ENCODE assay signal across 20 cellular contexts in genomic region chr14:71119832-71120231, GRCh38.
"Had no signal": no experiment of that assay in that cellular context is flagged by ENCODE, and none has a peak within 500 bp of the region (broad histone marks: within the 10 kb centered on the region; RNA-seq: fewer than 3 reads in every experiment).

No MANE protein-coding gene starts in this region.

- H3K27ac Mint-ChIP-seq: immature natural killer cell had no signal

- H3K4me1 ChIP-seq: heart right ventricle, upper lobe of left lung had no signal

- H3K27me3 ChIP-seq: dorsolateral prefrontal cortex, heart right ventricle, stomach, upper lobe of left lung had no signal

- H3K4me1 Mint-ChIP-seq: immature natural killer cell had no signal

- H3K36me3 Mint-ChIP-seq: activated naive CD4-positive, alpha-beta T cell treated with anti-CD3 and anti-CD28 coated beads, Interleukin-2, amount 50 U/mL, for 72 hours; naive B cell had no signal

- H3K27me3 Mint-ChIP-seq: brain, naive B cell, progenitor cell of endocrine pancreas had no signal

- H3K36me3 ChIP-seq: stomach, thoracic aorta, upper lobe of left lung had no signal

- H3K9me3 ChIP-seq: mucosa of descending colon, stomach, thoracic aorta, upper lobe of left lung had no signal

- DNase-seq: activated CD4-positive, alpha-beta T cell treated with anti-CD3 and anti-CD28 coated beads, Interleukin-2, amount 50 U/mL, for 4 hours; activated gamma-delta T cell treated with Interleukin-2 at 50 U/mL for 16 hours; activated T-cell treated with anti-CD3 and anti-CD28 coated beads, Interleukin-2, amount 50 U/mL, for 4 hours; amygdala; caudate nucleus; dorsolateral prefrontal cortex; heart right ventricle; immature natural killer cell; left ventricle myocardium superior; mucosa of descending colon; naive B cell; stimulated activated CD4-positive, alpha-beta T cell treated with anti-CD3 and anti-CD28 coated beads, Interleukin-2, amount 100 ng/mL, for 24 hours; stomach had no signal

- H3K27ac ChIP-seq: dorsolateral prefrontal cortex, heart right ventricle, SK-N-MC, stomach, upper lobe of left lung had no signal

- ATAC-seq: heart right ventricle, left ventricle myocardium superior, mucosa of descending colon had no signal

- H3K4me3 ChIP-seq: dorsolateral prefrontal cortex, heart right ventricle, mucosa of descending colon, SK-N-MC, stomach, thoracic aorta, upper lobe of left lung had no signal

- H3K9me3 Mint-ChIP-seq: activated naive CD4-positive, alpha-beta T cell treated with anti-CD3 and anti-CD28 coated beads, Interleukin-2, amount 50 U/mL, for 72 hours; activated T-cell treated with anti-CD3 and anti-CD28 coated beads, Interleukin-2, amount 50 U/mL, for 4 hours; immature natural killer cell; naive B cell had no signal

- H3K4me3 Mint-ChIP-seq: activated T-cell treated with anti-CD3 and anti-CD28 coated beads, Interleukin-2, amount 50 U/mL, for 4 hours; brain; immature natural killer cell; naive B cell; neural crest cell had no signal
